1 cellular context compared by ENCODE assay signal in genomic region chr2:54008439-54008838, GRCh38.
A peak's percentile ranks its signal among the peaks of the same experiment; 100 is the strongest.
TF ChIP-seq lines count a peak whose summit lies in the region.

No MANE protein-coding gene starts in this region.

TF ChIP-seq in HepG2, 621 proteins besides CTCF, POLR2A, EP300 and RAD21 (continued from another document and continues in another):
- TF ChIP-seq HNF1A (IDR thresholded peaks at IDR 0.05; ENCODE audit: low read depth) (0 out of 2 replicates have a peak, but pooled peaks have one; percentile 48), HNF1A (CRISPR knock-in tag; IDR thresholded peaks at IDR 0.05; ENCODE audit: borderline replicate concordance) (no peak), ZNF446 (CRISPR knock-in tag; IDR thresholded peaks at IDR 0.05) (no peak), ZNF761 (CRISPR knock-in tag; conservative IDR thresholded peaks at IDR 0.05) (no peak), EEA1 (CRISPR knock-in tag; IDR thresholded peaks at IDR 0.05; ENCODE audit: borderline replicate concordance) (no peak), ZSCAN22 (CRISPR knock-in tag; IDR thresholded peaks at IDR 0.05) (no peak), TEAD3 (CRISPR knock-in tag; optimal IDR thresholded peaks at IDR 0.05; ENCODE audit: borderline replicate concordance) (peak; percentile 54), ZNF776 (CRISPR knock-in tag; IDR thresholded peaks at IDR 0.05) (no peak), MBD4 (IDR thresholded peaks at IDR 0.05; ENCODE audit: borderline replicate concordance, low read length) (no peak), LCORL (IDR thresholded peaks at IDR 0.05) (no peak), LCORL (CRISPR knock-in tag; IDR thresholded peaks at IDR 0.05) (no peak), UBTF (CRISPR knock-in tag; IDR thresholded peaks at IDR 0.05) (no peak), ZNF180 (CRISPR knock-in tag; IDR thresholded peaks at IDR 0.05; ENCODE audit: borderline replicate concordance, low read depth) (no peak), RNF219 (CRISPR knock-in tag; IDR thresholded peaks at IDR 0.05) (no peak), SOX5 (CRISPR knock-in tag; IDR thresholded peaks at IDR 0.05; ENCODE audit: borderline replicate concordance) (0 out of 2 replicates have a peak, but pooled peaks have one; percentile 13), FOXJ3 (CRISPR knock-in tag; IDR thresholded peaks at IDR 0.05; ENCODE audit: borderline replicate concordance) (no peak), NR2F1 (CRISPR knock-in tag; IDR thresholded peaks at IDR 0.05) (no peak), SIX4 (CRISPR knock-in tag; IDR thresholded peaks at IDR 0.05) (no peak), ATF5 (CRISPR knock-in tag; IDR thresholded peaks at IDR 0.05; ENCODE audit: low read depth) (no peak), PAXIP1 (CRISPR knock-in tag; conservative IDR thresholded peaks at IDR 0.05) (peak; percentile 52; the same call in 1 of the 2 replicates), SOX6 (IDR thresholded peaks at IDR 0.05) (no peak), SOX6 (CRISPR knock-in tag; IDR thresholded peaks at IDR 0.05) (peak; percentile 35; the same call in 1 of the 2 replicates), ZNF674 (CRISPR knock-in tag; IDR thresholded peaks at IDR 0.05; ENCODE audit: low read depth) (no peak), ZNF263 (CRISPR knock-in tag; IDR thresholded peaks at IDR 0.05) (no peak), NONO (IDR thresholded peaks at IDR 0.05) (no peak), NONO (CRISPR knock-in tag; conservative IDR thresholded peaks at IDR 0.05) (no peak), ZNF264 (CRISPR knock-in tag; IDR thresholded peaks at IDR 0.05) (no peak), AKAP8 (CRISPR knock-in tag; IDR thresholded peaks at IDR 0.05) (no peak), MIXL1 (CRISPR knock-in tag; IDR thresholded peaks at IDR 0.05) (peak; percentile 47; the same call in 1 of the 2 replicates), NR3C1 (CRISPR knock-in tag; IDR thresholded peaks at IDR 0.05) (no peak), ZNF224 (CRISPR knock-in tag; IDR thresholded peaks at IDR 0.05) (no peak), ZNF121 (CRISPR knock-in tag; IDR thresholded peaks at IDR 0.05) (no peak), RXRB (CRISPR knock-in tag; IDR thresholded peaks at IDR 0.05; ENCODE audit: borderline replicate concordance) (no peak), ZBTB2 (CRISPR knock-in tag; IDR thresholded peaks at IDR 0.05; ENCODE audit: low read depth) (no peak), ZBTB43 (CRISPR knock-in tag; conservative IDR thresholded peaks at IDR 0.05) (no peak), DMAP1 (CRISPR knock-in tag; IDR thresholded peaks at IDR 0.05) (no peak), KDM5B (CRISPR knock-in tag; IDR thresholded peaks at IDR 0.05; ENCODE audit: borderline replicate concordance) (no peak), PRDM10 (CRISPR knock-in tag; IDR thresholded peaks at IDR 0.05; ENCODE audit: low read depth) (no peak), HES4 (CRISPR knock-in tag; IDR thresholded peaks at IDR 0.05; ENCODE audit: borderline replicate concordance) (no peak), ASH2L (IDR thresholded peaks at IDR 0.05; ENCODE audit: insufficient read length, low read depth, low read length) (peak; percentile 32), PCBP1 (IDR thresholded peaks at IDR 0.05; ENCODE audit: borderline replicate concordance, low read depth, low read length) (no peak), NFIB (CRISPR knock-in tag; IDR thresholded peaks at IDR 0.05; ENCODE audit: borderline replicate concordance) (no peak), CBX1 (IDR thresholded peaks at IDR 0.05; ENCODE audit: low read depth) (no peak), ZBTB34 (CRISPR knock-in tag; IDR thresholded peaks at IDR 0.05) (no peak)
